1 cellular context compared by ENCODE assay signal in the genomic region with DNA sequence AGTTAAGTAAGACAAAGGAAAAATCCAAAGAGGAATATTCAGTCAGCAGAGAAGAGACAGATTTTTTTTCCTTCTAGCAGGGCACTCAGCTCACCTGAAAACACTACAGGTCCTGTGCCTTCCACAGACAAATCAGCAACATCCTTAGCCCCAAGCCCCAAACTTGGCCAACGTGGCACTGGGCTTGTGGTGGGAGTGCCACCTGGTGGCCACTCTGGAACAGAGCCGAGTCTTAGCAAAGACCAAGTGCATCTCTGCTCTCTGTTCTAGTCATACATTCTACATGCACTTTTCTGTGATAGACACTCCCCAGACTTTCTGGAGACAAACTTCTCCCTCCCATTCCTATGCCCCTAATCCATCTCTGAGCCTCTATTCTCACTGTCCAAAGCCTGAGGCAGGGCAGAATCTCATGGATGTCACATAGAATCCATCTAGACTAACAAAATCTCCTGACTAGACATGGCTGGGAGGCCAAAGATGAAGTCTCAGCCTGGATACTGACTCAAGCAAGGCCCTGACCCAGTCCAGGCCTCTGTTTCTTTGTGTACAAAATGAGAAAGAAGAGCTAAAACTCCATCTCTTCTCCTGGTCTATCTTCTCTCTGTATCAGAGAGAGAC.
TF ChIP-seq lines count a peak whose summit lies in the region.

No MANE protein-coding gene starts in this region.

TF ChIP-seq in GM12878, 131 proteins besides CTCF, POLR2A, EP300 and RAD21 (continued from another document and continues in another):
- TF ChIP-seq, protein P1, sequence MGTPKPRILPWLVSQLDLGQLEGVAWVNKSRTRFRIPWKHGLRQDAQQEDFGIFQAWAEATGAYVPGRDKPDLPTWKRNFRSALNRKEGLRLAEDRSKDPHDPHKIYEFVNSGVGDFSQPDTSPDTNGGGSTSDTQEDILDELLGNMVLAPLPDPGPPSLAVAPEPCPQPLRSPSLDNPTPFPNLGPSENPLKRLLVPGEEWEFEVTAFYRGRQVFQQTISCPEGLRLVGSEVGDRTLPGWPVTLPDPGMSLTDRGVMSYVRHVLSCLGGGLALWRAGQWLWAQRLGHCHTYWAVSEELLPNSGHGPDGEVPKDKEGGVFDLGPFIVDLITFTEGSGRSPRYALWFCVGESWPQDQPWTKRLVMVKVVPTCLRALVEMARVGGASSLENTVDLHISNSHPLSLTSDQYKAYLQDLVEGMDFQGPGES (IDR thresholded peaks at IDR 0.05), result no peak
- TF ChIP-seq FOS (IDR thresholded peaks at IDR 0.05; ENCODE audit: borderline replicate concordance, extremely low read depth, insufficient read length), result no peak
- TF ChIP-seq SP1 (IDR thresholded peaks at IDR 0.05; ENCODE audit: low read depth, low read length), result no peak
- 0 out of 2 replicates have a peak, but pooled peaks have one; percentile 47 for TF ChIP-seq IRF4 (IDR thresholded peaks at IDR 0.05; ENCODE audit: low read depth, low read length)
- TF ChIP-seq REST (IDR thresholded peaks at IDR 0.05; ENCODE audit: low read depth, low read length), result no peak
- TF ChIP-seq, protein P2, sequence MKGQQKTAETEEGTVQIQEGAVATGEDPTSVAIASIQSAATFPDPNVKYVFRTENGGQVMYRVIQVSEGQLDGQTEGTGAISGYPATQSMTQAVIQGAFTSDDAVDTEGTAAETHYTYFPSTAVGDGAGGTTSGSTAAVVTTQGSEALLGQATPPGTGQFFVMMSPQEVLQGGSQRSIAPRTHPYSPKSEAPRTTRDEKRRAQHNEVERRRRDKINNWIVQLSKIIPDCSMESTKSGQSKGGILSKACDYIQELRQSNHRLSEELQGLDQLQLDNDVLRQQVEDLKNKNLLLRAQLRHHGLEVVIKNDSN (IDR thresholded peaks at IDR 0.05; ENCODE audit: borderline replicate concordance, extremely low read length, insufficient read depth, low read depth, low read length), result no peak
- TF ChIP-seq FOXK2 (IDR thresholded peaks at IDR 0.05), result no peak
- no peak for TF ChIP-seq PKNOX1 (IDR thresholded peaks at IDR 0.05)
- no peak for TF ChIP-seq TCF3 (IDR thresholded peaks at IDR 0.05; ENCODE audit: borderline replicate concordance, insufficient read depth, low read depth, low read length)
- TF ChIP-seq MXI1 (IDR thresholded peaks at IDR 0.05; ENCODE audit: low read depth, low read length), result no peak
- TF ChIP-seq CHD1 (IDR thresholded peaks at IDR 0.05; ENCODE audit: low read depth, low read length), result no peak
- no peak for TF ChIP-seq FOXM1 (IDR thresholded peaks at IDR 0.05; ENCODE audit: low read depth, low read length)
- TF ChIP-seq, protein P3, sequence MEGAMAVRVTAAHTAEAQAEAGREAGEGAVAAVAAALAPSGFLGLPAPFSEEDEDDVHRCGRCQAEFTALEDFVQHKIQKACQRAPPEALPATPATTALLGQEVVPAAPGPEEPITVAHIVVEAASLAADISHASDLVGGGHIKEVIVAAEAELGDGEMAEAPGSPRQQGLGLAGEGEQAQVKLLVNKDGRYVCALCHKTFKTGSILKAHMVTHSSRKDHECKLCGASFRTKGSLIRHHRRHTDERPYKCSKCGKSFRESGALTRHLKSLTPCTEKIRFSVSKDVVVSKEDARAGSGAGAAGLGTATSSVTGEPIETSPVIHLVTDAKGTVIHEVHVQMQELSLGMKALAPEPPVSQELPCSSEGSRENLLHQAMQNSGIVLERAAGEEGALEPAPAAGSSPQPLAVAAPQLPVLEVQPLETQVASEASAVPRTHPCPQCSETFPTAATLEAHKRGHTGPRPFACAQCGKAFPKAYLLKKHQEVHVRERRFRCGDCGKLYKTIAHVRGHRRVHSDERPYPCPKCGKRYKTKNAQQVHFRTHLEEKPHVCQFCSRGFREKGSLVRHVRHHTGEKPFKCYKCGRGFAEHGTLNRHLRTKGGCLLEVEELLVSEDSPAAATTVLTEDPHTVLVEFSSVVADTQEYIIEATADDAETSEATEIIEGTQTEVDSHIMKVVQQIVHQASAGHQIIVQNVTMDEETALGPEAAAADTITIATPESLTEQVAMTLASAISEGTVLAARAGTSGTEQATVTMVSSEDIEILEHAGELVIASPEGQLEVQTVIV (IDR thresholded peaks at IDR 0.05; ENCODE audit: borderline replicate concordance, partially characterized antibody), result no peak
- no peak for TF ChIP-seq CHD2 (IDR thresholded peaks at IDR 0.05; ENCODE audit: borderline replicate concordance, low read depth, low read length)
- TF ChIP-seq, protein P4, sequence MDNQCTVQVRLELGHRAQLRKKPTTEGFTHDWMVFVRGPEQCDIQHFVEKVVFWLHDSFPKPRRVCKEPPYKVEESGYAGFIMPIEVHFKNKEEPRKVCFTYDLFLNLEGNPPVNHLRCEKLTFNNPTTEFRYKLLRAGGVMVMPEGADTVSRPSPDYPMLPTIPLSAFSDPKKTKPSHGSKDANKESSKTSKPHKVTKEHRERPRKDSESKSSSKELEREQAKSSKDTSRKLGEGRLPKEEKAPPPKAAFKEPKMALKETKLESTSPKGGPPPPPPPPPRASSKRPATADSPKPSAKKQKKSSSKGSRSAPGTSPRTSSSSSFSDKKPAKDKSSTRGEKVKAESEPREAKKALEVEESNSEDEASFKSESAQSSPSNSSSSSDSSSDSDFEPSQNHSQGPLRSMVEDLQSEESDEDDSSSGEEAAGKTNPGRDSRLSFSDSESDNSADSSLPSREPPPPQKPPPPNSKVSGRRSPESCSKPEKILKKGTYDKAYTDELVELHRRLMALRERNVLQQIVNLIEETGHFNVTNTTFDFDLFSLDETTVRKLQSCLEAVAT (IDR thresholded peaks at IDR 0.05), result no peak
- TF ChIP-seq NFIC (IDR thresholded peaks at IDR 0.05; ENCODE audit: low read depth, low read length), result no peak
- TF ChIP-seq YBX1 (IDR thresholded peaks at IDR 0.05), result no peak
- no peak for TF ChIP-seq POLR2AphosphoS2 (IDR thresholded peaks at IDR 0.05; ENCODE audit: low read depth, low read length)
- TF ChIP-seq ZBTB33 (IDR thresholded peaks at IDR 0.05), result no peak
- TF ChIP-seq GATAD2B (conservative IDR thresholded peaks at IDR 0.05; ENCODE audit: low read depth), result no peak
- peak; percentile 41; the same call in 1 of the 2 replicates for TF ChIP-seq ZNF207 (IDR thresholded peaks at IDR 0.05; ENCODE audit: borderline replicate concordance)
- no peak for TF ChIP-seq ATF7 (IDR thresholded peaks at IDR 0.05; ENCODE audit: low read depth)
- TF ChIP-seq STAT3 (IDR thresholded peaks at IDR 0.05; ENCODE audit: low read depth, low read length), result no peak
- TF ChIP-seq HCFC1 (IDR thresholded peaks at IDR 0.05; ENCODE audit: low read length), result no peak
- no peak for TF ChIP-seq CEBPB (IDR thresholded peaks at IDR 0.05; ENCODE audit: borderline replicate concordance in 1 of 2, low read depth in 2 of 2, low read length in 2 of 2)
- no peak for TF ChIP-seq JUNB (IDR thresholded peaks at IDR 0.05)
- no peak for TF ChIP-seq IKZF2 (IDR thresholded peaks at IDR 0.05)
- TF ChIP-seq, protein P5, sequence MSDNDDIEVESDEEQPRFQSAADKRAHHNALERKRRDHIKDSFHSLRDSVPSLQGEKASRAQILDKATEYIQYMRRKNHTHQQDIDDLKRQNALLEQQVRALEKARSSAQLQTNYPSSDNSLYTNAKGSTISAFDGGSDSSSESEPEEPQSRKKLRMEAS (IDR thresholded peaks at IDR 0.05; ENCODE audit: low read depth, low read length), result no peak
- peak; percentile 76; the same call in 1 of the 2 replicates for TF ChIP-seq SMARCA5 (IDR thresholded peaks at IDR 0.05)
- no peak for TF ChIP-seq RAD51 (IDR thresholded peaks at IDR 0.05)
- no peak for TF ChIP-seq ESRRA (IDR thresholded peaks at IDR 0.05; ENCODE audit: low read length)
- no peak for TF ChIP-seq RCOR1 (conservative IDR thresholded peaks at IDR 0.05; ENCODE audit: low read depth, low read length)
- no peak for TF ChIP-seq MTA3 (IDR thresholded peaks at IDR 0.05; ENCODE audit: borderline replicate concordance, low read length)
- TF ChIP-seq JUND (IDR thresholded peaks at IDR 0.05; ENCODE audit: low read depth, low read length), result no peak
- TF ChIP-seq ASH2L (IDR thresholded peaks at IDR 0.05; ENCODE audit: borderline replicate concordance, low read depth), result no peak
- no peak for TF ChIP-seq MTA2 (IDR thresholded peaks at IDR 0.05; ENCODE audit: low read depth)
- no peak for TF ChIP-seq SPI1 (IDR thresholded peaks at IDR 0.05; ENCODE audit: borderline replicate concordance, insufficient read depth, low read depth, low read length)
- no peak for TF ChIP-seq MYB (IDR thresholded peaks at IDR 0.05; ENCODE audit: borderline replicate concordance, low read depth, low read length)
- no peak for TF ChIP-seq TBL1XR1 (IDR thresholded peaks at IDR 0.05; ENCODE audit: low read depth, low read length)
- TF ChIP-seq KAT2A (conservative IDR thresholded peaks at IDR 0.05; ENCODE audit: control insufficient read depth, low read depth, low read length), result no peak
- TF ChIP-seq, protein P6, sequence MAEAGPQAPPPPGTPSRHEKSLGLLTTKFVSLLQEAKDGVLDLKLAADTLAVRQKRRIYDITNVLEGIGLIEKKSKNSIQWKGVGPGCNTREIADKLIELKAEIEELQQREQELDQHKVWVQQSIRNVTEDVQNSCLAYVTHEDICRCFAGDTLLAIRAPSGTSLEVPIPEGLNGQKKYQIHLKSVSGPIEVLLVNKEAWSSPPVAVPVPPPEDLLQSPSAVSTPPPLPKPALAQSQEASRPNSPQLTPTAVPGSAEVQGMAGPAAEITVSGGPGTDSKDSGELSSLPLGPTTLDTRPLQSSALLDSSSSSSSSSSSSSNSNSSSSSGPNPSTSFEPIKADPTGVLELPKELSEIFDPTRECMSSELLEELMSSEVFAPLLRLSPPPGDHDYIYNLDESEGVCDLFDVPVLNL (IDR thresholded peaks at IDR 0.05; ENCODE audit: low read depth, low read length), result no peak
- peak; percentile 81 for TF ChIP-seq YY1 (IDR thresholded peaks at IDR 0.05; ENCODE audit: low read depth, low read length)
- no peak for TF ChIP-seq EZH2 (IDR thresholded peaks at IDR 0.05; ENCODE audit: borderline replicate concordance, control insufficient read depth, low read depth, low read length)
- no peak for TF ChIP-seq BCLAF1 (IDR thresholded peaks at IDR 0.05)
- no peak for TF ChIP-seq NR2C2 (IDR thresholded peaks at IDR 0.05; ENCODE audit: borderline replicate concordance, control insufficient read depth, insufficient read length, low read depth)
- TF ChIP-seq ETV6 (conservative IDR thresholded peaks at IDR 0.05 in 1 of 2, IDR thresholded peaks at IDR 0.05 in 1 of 2; ENCODE audit: borderline replicate concordance in 1 of 2, low read depth in 1 of 2), result no peak
